ENCODE assay signal across 10 cellular contexts in the genomic region with DNA sequence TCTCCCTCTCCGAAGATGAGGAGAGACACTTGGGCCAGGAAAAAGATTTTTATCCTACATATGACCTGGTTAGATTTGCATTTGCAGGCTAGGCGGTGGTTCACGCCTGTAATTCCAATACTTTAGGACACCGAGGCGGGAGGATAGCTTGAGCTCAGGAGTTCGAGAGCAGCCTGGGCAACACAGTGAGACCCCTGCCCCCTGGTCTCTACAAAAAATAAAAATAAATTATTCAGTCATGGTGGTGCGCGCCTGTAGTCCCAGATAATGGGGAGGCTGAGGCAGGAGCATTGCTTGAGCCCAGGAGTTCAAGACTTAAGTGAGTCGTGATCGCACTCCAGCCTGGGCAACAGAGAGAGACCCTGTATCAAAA. TPM values are rescaled to one million over a fixed set of nuclear protein-coding genes. Genes with fewer than 3 reads are reported as not detected.
A peak's percentile ranks its signal among the peaks of the same experiment; 100 is the strongest.
DNase-seq lines count a peak whose midpoint lies in the region; ATAC-seq, FAIRE-seq and TF ChIP-seq lines count a peak whose summit lies in the region.
"Had no signal": no experiment of that assay in that cellular context is flagged by ENCODE, and none has a peak within 500 bp of the region (broad histone marks: within the 10 kb centered on the region; RNA-seq: fewer than 3 reads in every experiment).

No MANE protein-coding gene starts in this region.

- 80% methylated on average over 10 of the region's 10 CpGs for WGBS in K562 (ENCODE audit: insufficient coverage, low coverage, missing lambda C conversion rate)
- WGBS in mesodermal cell (ENCODE audit: insufficient coverage in 2 of 2), 2 experiments: 90 to 95% methylated on average over 7 to 8 of the region's 10 CpGs

- no peaks in the 10 kb centered on the region for H3K9me3 Mint-ChIP-seq in activated naive CD4-positive, alpha-beta T cell treated with anti-CD3 and anti-CD28 coated beads, Interleukin-2, amount 10 ng/mL, durations not matched to agents 7 days and 5 days
- no peaks in the 10 kb centered on the region for H3K9me3 Mint-ChIP-seq in type B pancreatic cell

- TF ChIP-seq CTCF in K562 (IDR thresholded peaks at IDR 0.05 in 2 of 3, conservative IDR thresholded peaks at IDR 0.05 in 1 of 3; ENCODE audit: insufficient read depth in 2 of 3, low read depth in 1 of 3, low read length in 3 of 3) (no peak), type B pancreatic cell (conservative IDR thresholded peaks at IDR 0.05) (no peak)

- H3K27ac ChIP-seq in K562 (ENCODE audit: extremely low read depth, low read depth, low read length) (peak overlapping the region; percentile 4; the same call in 2 of the 3 replicates), mesodermal cell (ENCODE audit: low read depth, low read length, severe bottlenecking) (no peak overlapping the region)

- no peaks in the 10 kb centered on the region; the same call in 1 of the 2 replicates for H4K20me1 ChIP-seq in K562 (replicated peaks; ENCODE audit: control insufficient read depth, insufficient read depth, low read length)

- H3K4me2 ChIP-seq in K562 (ENCODE audit: insufficient read depth, low read length): peak overlapping the region; percentile 93

- TF ChIP-seq POLR2A in K562 (conservative IDR thresholded peaks at IDR 0.05): no peak

- peaks cover 16% of the 10 kb centered on the region for H3K4me1 Mint-ChIP-seq in activated naive CD4-positive, alpha-beta T cell treated with anti-CD3 and anti-CD28 coated beads, Interleukin-2, amount 10 ng/mL, durations not matched to agents 7 days and 5 days
- H3K4me1 Mint-ChIP-seq in type B pancreatic cell (ENCODE audit: unreplicated experiment): peaks cover 9% of the 10 kb centered on the region

- H3K4me3 ChIP-seq in K562 (peak overlapping the region; percentile 67), mesodermal cell (ENCODE audit: extremely low read depth, insufficient read depth, low read length, poor library complexity, severe bottlenecking) (peak overlapping the region; percentile 76)

- peak overlapping the region; percentile 82 for H3K4me3 Mint-ChIP-seq in activated naive CD4-positive, alpha-beta T cell treated with anti-CD3 and anti-CD28 coated beads, Interleukin-2, amount 10 ng/mL, durations not matched to agents 7 days and 5 days
- H3K4me3 Mint-ChIP-seq in type B pancreatic cell: peak overlapping the region; percentile 90

- H3K27me3 Mint-ChIP-seq in activated naive CD4-positive, alpha-beta T cell treated with anti-CD3 and anti-CD28 coated beads, Interleukin-2, amount 10 ng/mL, durations not matched to agents 7 days and 5 days: peaks cover 3% of the 10 kb centered on the region
- H3K27me3 Mint-ChIP-seq in type B pancreatic cell: no peaks in the 10 kb centered on the region

- CTCF ChIA-PET in activated naive CD4-positive, alpha-beta T cell treated with anti-CD3 and anti-CD28 coated beads, Interleukin-2, amount 10 ng/mL, durations not matched to agents 7 days and 5 days (lab: Charles Lee): interaction anchor here (0.5 to 2.6 kb wide), 7 partner anchors 18 to 313 kb away, joined by 3 to 28 read pairs (median 3); no protein-coding TSS in a partner anchor
- CTCF ChIA-PET in K562 (lab: Yijun Ruan, JAX; ENCODE audit: low intra/inter-chr PET ratio): no interaction called here

- peak overlapping the region; percentile 98 for H2AFZ ChIP-seq in K562 (ENCODE audit: low read depth, low read length)

- H3K27me3 ChIP-seq in K562 (ENCODE audit: control insufficient read depth in 2 of 2, insufficient read depth in 2 of 2, low read length in 2 of 2): no peaks in the 10 kb centered on the region

- TF ChIP-seq RAD21 in K562 (CRISPR knock-in tag; conservative IDR thresholded peaks at IDR 0.05 in 1 of 2, IDR thresholded peaks at IDR 0.05 in 1 of 2): no peak

- H3K36me3 ChIP-seq in K562 (ENCODE audit: control insufficient read depth, insufficient read depth, low read length): peaks cover 32% of the 10 kb centered on the region; the same call in 2 of the 3 replicates
- H3K36me3 ChIP-seq in mesodermal cell (ENCODE audit: control insufficient read depth, insufficient read depth, low read length): peaks cover 25% of the 10 kb centered on the region

- no peak for DNase-seq in activated naive CD4-positive, alpha-beta T cell treated with anti-CD3 and anti-CD28 coated beads, Interleukin-2, amount 10 ng/mL, durations not matched to agents 7 days and 5 days
- DNase-seq in activated naive CD4-positive, alpha-beta T cell treated with Interleukin-2 at 50 U/mL for 16 hours: no peak
- DNase-seq in K562 (ENCODE audit: extremely low read depth in 1 of 4, low spot score in 3 of 4) (no peak), type B pancreatic cell (ENCODE audit: extremely low spot score, unreplicated experiment) (no peak), NCI-H146 (lab: John Stamatoyannopoulos, UW) (no peak), left colon (no peak)

- peaks cover 17% of the 10 kb centered on the region for H3K79me2 ChIP-seq in K562 (ENCODE audit: control insufficient read depth, insufficient read depth, low read length)

- TF ChIP-seq EP300 in K562 (IDR thresholded peaks at IDR 0.05; ENCODE audit: low read length): no peak

- H3K4me1 ChIP-seq in K562 (replicated peaks in 1 of 2; ENCODE audit: control insufficient read depth in 2 of 2, insufficient read depth in 2 of 2, low read length in 2 of 2) (peaks cover 11 to 24% of the 10 kb centered on the region in 2 experiments; a peak in 4 of 5 replicates), mesodermal cell (ENCODE audit: control insufficient read depth, insufficient read depth, low read length, poor library complexity, severe bottlenecking) (peaks cover 12% of the 10 kb centered on the region)

- BruUV-seq in K562 (replicated peaks; lab: Mats Ljungman, UMichigan): no TSS peak

- peak overlapping the region; percentile 87 to 96; a peak in 2 of 4 replicates for H3K9ac ChIP-seq in K562 (ENCODE audit: insufficient read depth in 1 of 2, low read depth in 2 of 2, low read length in 2 of 2)

- ATAC-seq in K562: no peak
- ATAC-seq in HG02759 (IDR thresholded peaks at IDR 0.05; ENCODE audit: unreplicated experiment): no peak
- ATAC-seq in left colon: no peak

- intact Hi-C loops in K562 (cut with micrococcal nuclease): no loop called here
- intact Hi-C loops in left colon (cut with DNase I, micrococcal nuclease): no loop called here

- POLR2A ChIA-PET in K562 (lab: Yijun Ruan, JAX): interaction anchor here (0.7 to 3.9 kb wide), 6 partner anchors 9 to 38 kb away, joined by 3 to 19 read pairs (median 7); no protein-coding TSS in a partner anchor

- H3K27ac Mint-ChIP-seq in activated naive CD4-positive, alpha-beta T cell treated with anti-CD3 and anti-CD28 coated beads, Interleukin-2, amount 10 ng/mL, durations not matched to agents 7 days and 5 days: no peak overlapping the region
- H3K27ac Mint-ChIP-seq in type B pancreatic cell: peak overlapping the region; percentile 65

- H3K36me3 Mint-ChIP-seq in activated naive CD4-positive, alpha-beta T cell treated with anti-CD3 and anti-CD28 coated beads, Interleukin-2, amount 10 ng/mL, durations not matched to agents 7 days and 5 days: peaks cover 10% of the 10 kb centered on the region
- H3K36me3 Mint-ChIP-seq in type B pancreatic cell: no peaks in the 10 kb centered on the region

- in situ Hi-C loops in K562 (cut with MboI): no loop called here

- no peak for FAIRE-seq in K562 (lab: Jason Lieb, UNC)
- FAIRE-seq: endometrium had no signal

- H3K9me1 ChIP-seq in K562 (ENCODE audit: control insufficient read depth, insufficient read depth, low read length): no peaks in the 10 kb centered on the region

- H3K9me3 ChIP-seq in K562 (replicated peaks; ENCODE audit: control insufficient read depth, insufficient read depth, low read depth, low read length): no peaks in the 10 kb centered on the region
- H3K9me3 ChIP-seq in mesodermal cell (ENCODE audit: control insufficient read depth, low read length): no peaks in the 10 kb centered on the region

RNA-seq across cellular contexts. Expression of a gene that starts 7.9 kb away (rescaled TPM):
- 4.2 and 10.7 TPM in 2 replicates for total RNA-seq in K562 (2011; cell fraction: chromatin; rRNA removed; ENCODE audit: low replicate concordance)
- total RNA-seq in K562 (2011; cell fraction: nucleolus; rRNA removed): 12.9 and 13.3 TPM in 2 replicates
- total RNA-seq in K562 (2011; cell fraction: nucleoplasm; rRNA removed): 9.1 and 9.5 TPM in 2 replicates
- total RNA-seq in K562 (2014; rRNA removed): 31.6 and 38.1 TPM in 2 replicates
- 12.4 and 13.5 TPM in 2 replicates for total RNA-seq in K562 (2014; rRNA removed; fragmentation: Illumina TruSeq; extraction: Trizol)
- total RNA-seq in K562 (2015; rRNA removed; fragmentation: Illumina TruSeq; extraction: Trizol): 21.1 and 21.5 TPM in 2 replicates
- 30.1 TPM in 2 replicates for total RNA-seq in K562 (2021)
- polyA plus RNA-seq in K562 (2011; rRNA removed): 22.5 TPM in 2 replicates
- polyA plus RNA-seq in K562 (2011; cell fraction: cytosol; rRNA removed): 23.6 and 48.9 TPM in 2 replicates
- polyA plus RNA-seq in K562 (2011; cell fraction: nucleus; rRNA removed): 14.9 and 15.4 TPM in 2 replicates
- 18.6 and 23.6 TPM in 2 replicates for polyA plus RNA-seq in K562 (2012)
- polyA plus RNA-seq in K562 (2014; fragmentation: Illumina TruSeq; extraction: Trizol): 12.0 and 14.7 TPM in 2 replicates
- 1 to 10 TPM; 2.4 to 3.6 TPM for polyA plus RNA-seq in K562 (2014; fragmentation: Nextera tagmentation; extraction: Ambion mirVana)
- polyA plus RNA-seq in K562 (2014; rRNA removed): 21.4 and 24.7 TPM in 2 replicates
- 12.6 and 16.7 TPM in 2 replicates for polyA minus RNA-seq in K562 (2011; rRNA and poly(A)+ RNA removed)
- polyA minus RNA-seq in K562 (2011; cell fraction: cytosol; rRNA and poly(A)+ RNA removed): 13.6 and 15.6 TPM in 2 replicates
- polyA minus RNA-seq in K562 (2011; cell fraction: nucleus; rRNA and poly(A)+ RNA removed): 5.3 and 7.9 TPM in 2 replicates
- 25.7 TPM for polyA plus RNA-seq in mesodermal cell (2013, experiment 1 of 2)
- 24.1 TPM for polyA plus RNA-seq in mesodermal cell (2013, experiment 2 of 2)
- total RNA-seq in type B pancreatic cell (ENCODE audit: low replicate concordance): 25.5 and 35.1 TPM in 2 replicates
- total RNA-seq in left colon: 10 to 100 TPM; 19.3 to 23.8 TPM

RNA-seq across cellular contexts. Expression of a gene that starts 12.5 kb away (rescaled TPM):
- 64.0 and 124 TPM in 2 replicates for total RNA-seq in K562 (2011; cell fraction: chromatin; rRNA removed; ENCODE audit: low replicate concordance)
- total RNA-seq in K562 (2011; cell fraction: nucleolus; rRNA removed): 96.3 and 98.1 TPM in 2 replicates
- total RNA-seq in K562 (2011; cell fraction: nucleoplasm; rRNA removed): 87.5 and 97.2 TPM in 2 replicates
- 118 and 124 TPM in 2 replicates for total RNA-seq in K562 (2014; rRNA removed)
- 106 and 111 TPM in 2 replicates for total RNA-seq in K562 (2014; rRNA removed; fragmentation: Illumina TruSeq; extraction: Trizol)
- 129 and 147 TPM in 2 replicates for total RNA-seq in K562 (2015; rRNA removed; fragmentation: Illumina TruSeq; extraction: Trizol)
- total RNA-seq in K562 (2021): 141 and 146 TPM in 2 replicates
- polyA plus RNA-seq in K562 (2011; rRNA removed): 125 and 181 TPM in 2 replicates
- 221 and 371 TPM in 2 replicates for polyA plus RNA-seq in K562 (2011; cell fraction: cytosol; rRNA removed)
- 195 and 197 TPM in 2 replicates for polyA plus RNA-seq in K562 (2011; cell fraction: nucleus; rRNA removed)
- 129 and 256 TPM in 2 replicates for polyA plus RNA-seq in K562 (2012)
- polyA plus RNA-seq in K562 (2014; fragmentation: Illumina TruSeq; extraction: Trizol): 199 and 236 TPM in 2 replicates
- polyA plus RNA-seq in K562 (2014; fragmentation: Nextera tagmentation; extraction: Ambion mirVana): 100 to 1,000 TPM; 244 to 246 TPM
- 183 and 248 TPM in 2 replicates for polyA plus RNA-seq in K562 (2014; rRNA removed)
- 180 and 188 TPM in 2 replicates for polyA minus RNA-seq in K562 (2011; rRNA and poly(A)+ RNA removed)
- 133 and 184 TPM in 2 replicates for polyA minus RNA-seq in K562 (2011; cell fraction: cytosol; rRNA and poly(A)+ RNA removed)
- polyA minus RNA-seq in K562 (2011; cell fraction: nucleus; rRNA and poly(A)+ RNA removed): 39.2 and 62.3 TPM in 2 replicates
- 258 TPM for polyA plus RNA-seq in mesodermal cell (2013, experiment 1 of 2)
- 246 TPM for polyA plus RNA-seq in mesodermal cell (2013, experiment 2 of 2)
- total RNA-seq in type B pancreatic cell (ENCODE audit: low replicate concordance): 144 and 149 TPM in 2 replicates
- total RNA-seq in left colon: 10 to 100 TPM; 57.1 to 59.8 TPM

RNA-seq across cellular contexts. Expression of a gene that starts 13.3 kb away (rescaled TPM):
- 148 and 303 TPM in 2 replicates for total RNA-seq in K562 (2011; cell fraction: chromatin; rRNA removed; ENCODE audit: low replicate concordance)
- 234 and 236 TPM in 2 replicates for total RNA-seq in K562 (2011; cell fraction: nucleolus; rRNA removed)
- 115 and 154 TPM in 2 replicates for total RNA-seq in K562 (2011; cell fraction: nucleoplasm; rRNA removed)
- total RNA-seq in K562 (2014; rRNA removed) (67.1 and 73.7 TPM in 2 replicates), K562 (2014; rRNA removed; fragmentation: Illumina TruSeq; extraction: Trizol) (15.1 and 20.1 TPM in 2 replicates), K562 (2015; rRNA removed; fragmentation: Illumina TruSeq; extraction: Trizol) (37.7 and 39.7 TPM in 2 replicates), K562 (2021) (62.9 and 65.7 TPM in 2 replicates), type B pancreatic cell (ENCODE audit: low replicate concordance) (67.6 and 74.2 TPM in 2 replicates), left colon (10 to 100 TPM; 29.3 to 43.1 TPM)
- polyA plus RNA-seq in K562 (2011; rRNA removed) (44.1 and 57.0 TPM in 2 replicates), K562 (2014; fragmentation: Illumina TruSeq; extraction: Trizol) (55.2 and 57.7 TPM in 2 replicates), K562 (2014; fragmentation: Nextera tagmentation; extraction: Ambion mirVana) (1 to 10 TPM; 3.6 to 8.3 TPM), K562 (2014; rRNA removed) (89.1 and 94.2 TPM in 2 replicates)
- 50.3 and 77.4 TPM in 2 replicates for polyA plus RNA-seq in K562 (2011; cell fraction: cytosol; rRNA removed)
- polyA plus RNA-seq in K562 (2011; cell fraction: nucleus; rRNA removed): 431 and 574 TPM in 2 replicates
- 56.5 and 66.4 TPM in 2 replicates for polyA plus RNA-seq in K562 (2012)
- polyA minus RNA-seq in K562 (2011; rRNA and poly(A)+ RNA removed): 22.1 and 23.9 TPM in 2 replicates
- polyA minus RNA-seq in K562 (2011; cell fraction: cytosol; rRNA and poly(A)+ RNA removed): 24.4 and 24.6 TPM in 2 replicates
- 66.0 and 75.9 TPM in 2 replicates for polyA minus RNA-seq in K562 (2011; cell fraction: nucleus; rRNA and poly(A)+ RNA removed)
- polyA plus RNA-seq in mesodermal cell (2013, experiment 1 of 2): 46.2 TPM
- polyA plus RNA-seq in mesodermal cell (2013, experiment 2 of 2): 39.0 TPM

RNA-seq across cellular contexts. Expression of a gene that starts 27.5 kb away (rescaled TPM):
- total RNA-seq in K562 (2011; cell fraction: chromatin; rRNA removed; ENCODE audit: low replicate concordance): 0.86 TPM in 1 of 2 replicates, not detected in the other
- total RNA-seq in K562 (2011; cell fraction: nucleolus; rRNA removed): 0.39 and 0.67 TPM in 2 replicates
- total RNA-seq in K562 (2011; cell fraction: nucleoplasm; rRNA removed): 0.15 TPM in 1 of 2 replicates, not detected in the other
- not detected in 2 replicates for total RNA-seq in K562 (2014; rRNA removed)
- total RNA-seq in K562 (2014; rRNA removed; fragmentation: Illumina TruSeq; extraction: Trizol): not detected in 2 replicates
- 0.11 and 0.14 TPM in 2 replicates for total RNA-seq in K562 (2015; rRNA removed; fragmentation: Illumina TruSeq; extraction: Trizol)
- not detected in 2 replicates for total RNA-seq in K562 (2021)
- 0.11 and 0.12 TPM in 2 replicates for polyA plus RNA-seq in K562 (2011; rRNA removed)
- 0.04 and 0.21 TPM in 2 replicates for polyA plus RNA-seq in K562 (2011; cell fraction: cytosol; rRNA removed)
- polyA plus RNA-seq in K562 (2011; cell fraction: nucleus; rRNA removed): 1.6 and 1.9 TPM in 2 replicates
- 0.10 TPM in 1 of 2 replicates, not detected in the other for polyA plus RNA-seq in K562 (2012)
- 0.04 and 0.22 TPM in 2 replicates for polyA plus RNA-seq in K562 (2014; fragmentation: Illumina TruSeq; extraction: Trizol)
- polyA plus RNA-seq in K562 (2014; fragmentation: Nextera tagmentation; extraction: Ambion mirVana): under 1 TPM in 1 of 2 experiments, not detected in 1; 0.03 TPM
- polyA plus RNA-seq in K562 (2014; rRNA removed): 0.24 and 0.35 TPM in 2 replicates
- 0.24 and 0.39 TPM in 2 replicates for polyA minus RNA-seq in K562 (2011; rRNA and poly(A)+ RNA removed)
- polyA minus RNA-seq in K562 (2011; cell fraction: cytosol; rRNA and poly(A)+ RNA removed): not detected in 2 replicates
- polyA minus RNA-seq in K562 (2011; cell fraction: nucleus; rRNA and poly(A)+ RNA removed): 0.13 TPM in 1 of 2 replicates, not detected in the other
- polyA plus RNA-seq in mesodermal cell (2013, experiment 1 of 2): 0.92 TPM
- polyA plus RNA-seq in mesodermal cell (2013, experiment 2 of 2): 0.76 TPM
- 3.9 and 7.2 TPM in 2 replicates for total RNA-seq in type B pancreatic cell (ENCODE audit: low replicate concordance)
- under 1 TPM; 0.12 to 0.75 TPM for total RNA-seq in left colon
- total RNA-seq: RPMI7951 had no signal

RNA-seq across cellular contexts. Expression of a gene that starts 27.9 kb away (rescaled TPM):
- 28.9 and 56.2 TPM in 2 replicates for total RNA-seq in K562 (2011; cell fraction: chromatin; rRNA removed; ENCODE audit: low replicate concordance)
- total RNA-seq in K562 (2011; cell fraction: nucleolus; rRNA removed): 28.6 and 28.7 TPM in 2 replicates
- 26.3 and 27.1 TPM in 2 replicates for total RNA-seq in K562 (2011; cell fraction: nucleoplasm; rRNA removed)
- total RNA-seq in K562 (2014; rRNA removed) (4.5 and 7.7 TPM in 2 replicates), K562 (2014; rRNA removed; fragmentation: Illumina TruSeq; extraction: Trizol) (4.8 TPM in 2 replicates), K562 (2015; rRNA removed; fragmentation: Illumina TruSeq; extraction: Trizol) (5.9 and 6.4 TPM in 2 replicates), K562 (2021) (16.2 and 19.3 TPM in 2 replicates), type B pancreatic cell (ENCODE audit: low replicate concordance) (27.3 and 27.5 TPM in 2 replicates), left colon (10 to 100 TPM; 16.9 to 20.5 TPM)
- polyA plus RNA-seq in K562 (2011; rRNA removed) (10.4 and 19.8 TPM in 2 replicates), K562 (2014; fragmentation: Illumina TruSeq; extraction: Trizol) (14.8 and 15.4 TPM in 2 replicates), K562 (2014; fragmentation: Nextera tagmentation; extraction: Ambion mirVana) (1 to 10 TPM in 1 of 2 experiments, under 1 TPM in 1; 0.61 to 1.4 TPM), K562 (2014; rRNA removed) (9.9 and 10.2 TPM in 2 replicates)
- 12.6 and 15.1 TPM in 2 replicates for polyA plus RNA-seq in K562 (2011; cell fraction: cytosol; rRNA removed)
- 35.3 and 40.0 TPM in 2 replicates for polyA plus RNA-seq in K562 (2011; cell fraction: nucleus; rRNA removed)
- polyA plus RNA-seq in K562 (2012): 11.5 and 16.0 TPM in 2 replicates
- 20.3 and 21.7 TPM in 2 replicates for polyA minus RNA-seq in K562 (2011; rRNA and poly(A)+ RNA removed)
- polyA minus RNA-seq in K562 (2011; cell fraction: cytosol; rRNA and poly(A)+ RNA removed): 10.1 and 10.7 TPM in 2 replicates
- polyA minus RNA-seq in K562 (2011; cell fraction: nucleus; rRNA and poly(A)+ RNA removed): 12.9 and 17.8 TPM in 2 replicates
- 12.1 TPM for polyA plus RNA-seq in mesodermal cell (2013, experiment 1 of 2)
- 10.3 TPM for polyA plus RNA-seq in mesodermal cell (2013, experiment 2 of 2)
